Comparison of ENCODE assay signal across 19 cellular contexts in genomic region chr12:28708918-28709371, GRCh38.
DNase-seq lines count a peak whose midpoint lies in the region; ATAC-seq and TF ChIP-seq lines count a peak whose summit lies in the region.
"Had no signal": no experiment of that assay in that cellular context is flagged by ENCODE, and none has a peak within 500 bp of the region (broad histone marks: within the 10 kb centered on the region; RNA-seq: fewer than 3 reads in every experiment).

No MANE protein-coding gene starts in this region.

- peak; percentile 12 for TF ChIP-seq CTCF in fibroblast of the aortic adventitia (IDR thresholded peaks at IDR 0.05; ENCODE audit: insufficient read depth, low read length)

- POLR2A ChIA-PET in activated CD4-positive, alpha-beta T cell treated with anti-CD3 and anti-CD28 coated beads, Interleukin-2, amount 10 ng/mL, durations not matched to agents 7 days and 5 days (lab: Charles Lee) = no interaction called here

- H3K4me1 Mint-ChIP-seq in stimulated activated effector memory CD8-positive, alpha-beta T cell treated with anti-CD3 and anti-CD28 coated beads, Interleukin-12 subunit alpha, Interleukin-12 subunit beta, amount 100 ng/mL, for 72 hours = no peaks in the 10 kb centered on the region
- H3K4me1 Mint-ChIP-seq in activated CD4-positive, alpha-beta T cell treated with anti-CD3 and anti-CD28 coated beads, Interleukin-2, amount 10 ng/mL, durations not matched to agents 7 days and 5 days = no peaks in the 10 kb centered on the region
- H3K4me1 Mint-ChIP-seq: CD4-positive, CD25-positive, alpha-beta regulatory T cell had no signal

- no peaks in the 10 kb centered on the region for H3K9me3 Mint-ChIP-seq in stimulated activated effector memory CD8-positive, alpha-beta T cell treated with anti-CD3 and anti-CD28 coated beads, Interleukin-12 subunit alpha, Interleukin-12 subunit beta, amount 100 ng/mL, for 72 hours
- peaks cover 2% of the 10 kb centered on the region for H3K9me3 Mint-ChIP-seq in activated CD4-positive, alpha-beta T cell treated with anti-CD3 and anti-CD28 coated beads, Interleukin-2, amount 10 ng/mL, durations not matched to agents 7 days and 5 days

- no peaks in the 10 kb centered on the region for H3K27me3 Mint-ChIP-seq in activated CD4-positive, alpha-beta T cell treated with anti-CD3 and anti-CD28 coated beads, Interleukin-2, amount 10 ng/mL, durations not matched to agents 7 days and 5 days
- H3K27me3 Mint-ChIP-seq: CD4-positive, CD25-positive, alpha-beta regulatory T cell had no signal

- H3K36me3 Mint-ChIP-seq in stimulated activated effector memory CD8-positive, alpha-beta T cell treated with anti-CD3 and anti-CD28 coated beads, Interleukin-12 subunit alpha, Interleukin-12 subunit beta, amount 100 ng/mL, for 72 hours = no peaks in the 10 kb centered on the region
- H3K36me3 Mint-ChIP-seq in activated CD4-positive, alpha-beta T cell treated with anti-CD3 and anti-CD28 coated beads, Interleukin-2, amount 10 ng/mL, durations not matched to agents 7 days and 5 days (ENCODE audit: low read depth) = no peaks in the 10 kb centered on the region
- H3K36me3 Mint-ChIP-seq: CD4-positive, CD25-positive, alpha-beta regulatory T cell had no signal

- CTCF ChIA-PET in activated CD4-positive, alpha-beta T cell treated with anti-CD3 and anti-CD28 coated beads, Interleukin-2, amount 10 ng/mL, durations not matched to agents 7 days and 5 days (lab: Charles Lee) = interaction anchor here (0.7 kb wide), 1 partner anchor 887 kb away, joined by 3 read pairs; no protein-coding TSS in a partner anchor

- no peak overlapping the region for H3K27ac Mint-ChIP-seq in stimulated activated effector memory CD8-positive, alpha-beta T cell treated with anti-CD3 and anti-CD28 coated beads, Interleukin-12 subunit alpha, Interleukin-12 subunit beta, amount 100 ng/mL, for 72 hours
- no peak overlapping the region for H3K27ac Mint-ChIP-seq in activated CD4-positive, alpha-beta T cell treated with anti-CD3 and anti-CD28 coated beads, Interleukin-2, amount 10 ng/mL, durations not matched to agents 7 days and 5 days
- H3K27ac Mint-ChIP-seq: activated T-cell treated with anti-CD3 and anti-CD28 coated beads, Interleukin-2, amount 50 U/mL, for 72 hours; CD4-positive, CD25-positive, alpha-beta regulatory T cell had no signal

- no peak overlapping the region for H3K4me3 Mint-ChIP-seq in stimulated activated effector memory CD8-positive, alpha-beta T cell treated with anti-CD3 and anti-CD28 coated beads, Interleukin-12 subunit alpha, Interleukin-12 subunit beta, amount 100 ng/mL, for 72 hours
- no peak overlapping the region for H3K4me3 Mint-ChIP-seq in activated CD4-positive, alpha-beta T cell treated with anti-CD3 and anti-CD28 coated beads, Interleukin-2, amount 10 ng/mL, durations not matched to agents 7 days and 5 days
- H3K4me3 Mint-ChIP-seq: activated T-cell treated with anti-CD3 and anti-CD28 coated beads, Interleukin-2, amount 50 U/mL, for 72 hours; CD4-positive, CD25-positive, alpha-beta regulatory T cell had no signal

- peak; percentile 64 for DNase-seq in GM04504 (ENCODE audit: low read depth)
- peak; percentile 78 for DNase-seq in fibroblast of the aortic adventitia (ENCODE audit: low read depth)
- DNase-seq in smooth muscle cell of the brain vasculature (ENCODE audit: low read depth, low spot score) = peak; percentile 85
- no peak for DNase-seq in islet precursor cell
- no peak for DNase-seq in stimulated activated effector memory CD8-positive, alpha-beta T cell treated with anti-CD3 and anti-CD28 coated beads, Interleukin-12 subunit alpha, Interleukin-12 subunit beta, amount 100 ng/mL, for 72 hours (ENCODE audit: low spot score in 2 of 2)
- DNase-seq in activated CD4-positive, alpha-beta T cell treated with anti-CD3 and anti-CD28 coated beads, Interleukin-2, amount 10 ng/mL, durations not matched to agents 7 days and 5 days = no peak
- DNase-seq in HT-29 (ENCODE audit: low spot score) = no peak
- DNase-seq: activated CD4-positive, alpha-beta T cell treated with anti-CD3 and anti-CD28 coated beads, Interleukin-2, amount 50 U/mL, for 1 hour; activated T-cell treated with anti-CD3 and anti-CD28 coated beads, Interleukin-2, amount 50 U/mL, for 72 hours; anterior cingulate cortex; CD4-positive, CD25-positive, alpha-beta regulatory T cell; dorsolateral prefrontal cortex; GDM1; NCI-H1694; NCI-H748 treated with DMSO at 0.1 percent for 48 hours; posterior cingulate gyrus; T-helper 9 cell; upper lobe of left lung had no signal

- ATAC-seq in SK-N-SH treated with all-trans-retinoic acid at 6 μM for 48 hours = peak; percentile 51
- no peak for ATAC-seq in stimulated activated effector memory CD8-positive, alpha-beta T cell treated with anti-CD3 and anti-CD28 coated beads, Interleukin-12 subunit alpha, Interleukin-12 subunit beta, amount 100 ng/mL, for 72 hours
- ATAC-seq: activated T-cell treated with anti-CD3 and anti-CD28 coated beads, Interleukin-2, amount 50 U/mL, for 72 hours had no signal

- no peak overlapping the region for H3K4me3 ChIP-seq in fibroblast of the aortic adventitia (ENCODE audit: low read depth, low read length)
- H3K4me3 ChIP-seq: dorsolateral prefrontal cortex, upper lobe of left lung had no signal

TF ChIP-seq in SK-N-SH treated with all-trans-retinoic acid at 6 μM for 48 hours, 23 proteins besides CTCF, POLR2A, EP300 and RAD21:
- TF ChIP-seq TCF4 (CRISPR knock-in tag; IDR thresholded peaks at IDR 0.05; ENCODE audit: borderline replicate concordance) (no peak), CREB5 (CRISPR knock-in tag; IDR thresholded peaks at IDR 0.05; ENCODE audit: low read depth) (no peak), PPARA (CRISPR knock-in tag; IDR thresholded peaks at IDR 0.05; ENCODE audit: borderline replicate concordance) (no peak), PATZ1 (CRISPR knock-in tag; IDR thresholded peaks at IDR 0.05; ENCODE audit: borderline replicate concordance) (no peak), CSDC2 (CRISPR knock-in tag; IDR thresholded peaks at IDR 0.05) (no peak), ZFP3 (CRISPR knock-in tag; IDR thresholded peaks at IDR 0.05) (no peak)

Comparison
In these comparisons a context has a peak if more than half of its experiments do, and no peak if none do; other contexts are left out.
1. DNase-seq: peak in GM04504 (single experiment), fibroblast of the aortic adventitia (single experiment) and smooth muscle cell of the brain vasculature (single experiment); none in islet precursor cell (single experiment), stimulated activated effector memory CD8-positive, alpha-beta T cell treated with anti-CD3 and anti-CD28 coated beads, Interleukin-12 subunit alpha, Interleukin-12 subunit beta, amount 100 ng/mL, for 72 hours (0 of 2), activated CD4-positive, alpha-beta T cell treated with anti-CD3 and anti-CD28 coated beads, Interleukin-2, amount 10 ng/mL, durations not matched to agents 7 days and 5 days (single experiment) and HT-29 (single experiment).